Comparison of ENCODE assay signal across 8 cellular contexts in genomic region chr3:81760215-81760614, GRCh38. TPM values are rescaled to one million over a fixed set of nuclear protein-coding genes. Genes with fewer than 3 reads are reported as not detected.
DNase-seq lines count a peak whose midpoint lies in the region; FAIRE-seq and TF ChIP-seq lines count a peak whose summit lies in the region.

No MANE protein-coding gene starts in this region.

- H3K9me3 ChIP-seq in BLaER1 treated with 17β-estradiol and CSF1 and Interleukin-3, amounts not matched to agents 10 nM and 100 nM (replicated peaks in 1 of 11): peaks cover 9 to 45% (median 43%) of the 10 kb centered on the region in 11 experiments; a peak in 21 of 22 replicates
- no peaks in the 10 kb centered on the region for H3K9me3 ChIP-seq in MG63

- peaks cover 0 to 7% (median 0%) of the 10 kb centered on the region in 11 experiments; a peak in 3 of 22 replicates for H4K20me1 ChIP-seq in BLaER1 treated with 17β-estradiol and CSF1 and Interleukin-3, amounts not matched to agents 10 nM and 100 nM

- peaks cover 52% of the 10 kb centered on the region for H3K36me3 Mint-ChIP-seq in nephron progenitor cell (ENCODE audit: low read depth)

- H3K4me3 Mint-ChIP-seq in nephron progenitor cell: peak overlapping the region; percentile 96

- H3K4me2 ChIP-seq in BLaER1 treated with 17β-estradiol and CSF1 and Interleukin-3, amounts not matched to agents 10 nM and 100 nM: peak overlapping the region; percentile 69 to 95 (median 80)

- H3K27ac Mint-ChIP-seq in nephron progenitor cell: peak overlapping the region; percentile 98

- FAIRE-seq in HTR-8/SVneo (lab: Jason Lieb, UNC): no peak
- no peak for FAIRE-seq in GM12892 (lab: Jason Lieb, UNC)

- peaks cover 16 to 45% (median 43%) of the 10 kb centered on the region in 11 experiments; a peak in 21 of 22 replicates for H3K36me3 ChIP-seq in BLaER1 treated with 17β-estradiol and CSF1 and Interleukin-3, amounts not matched to agents 10 nM and 100 nM
- peaks cover 34% of the 10 kb centered on the region for H3K36me3 ChIP-seq in MG63

- peaks cover 40 to 60% (median 53%) of the 10 kb centered on the region in 10 experiments for H3K4me1 ChIP-seq in BLaER1 treated with 17β-estradiol and CSF1 and Interleukin-3, amounts not matched to agents 10 nM and 100 nM

- peak overlapping the region; percentile 94 to 99 (median 97) for H3K9ac ChIP-seq in BLaER1 treated with 17β-estradiol and CSF1 and Interleukin-3, amounts not matched to agents 10 nM and 100 nM

- peaks cover 2% of the 10 kb centered on the region for H3K27me3 Mint-ChIP-seq in nephron progenitor cell (ENCODE audit: low read depth, poor library complexity)

- H3K27me3 ChIP-seq in BLaER1 treated with 17β-estradiol and CSF1 and Interleukin-3, amounts not matched to agents 10 nM and 100 nM: no peaks in the 10 kb centered on the region
- no peaks in the 10 kb centered on the region for H3K27me3 ChIP-seq in MG63

- peaks cover 43% of the 10 kb centered on the region for H3K4me1 Mint-ChIP-seq in nephron progenitor cell

- TF ChIP-seq CTCF in nephron progenitor cell (IDR thresholded peaks at IDR 0.05): no peak

- H3K9me3 Mint-ChIP-seq in nephron progenitor cell: peaks cover 26% of the 10 kb centered on the region

- H3K27ac ChIP-seq in BLaER1 treated with 17β-estradiol and CSF1 and Interleukin-3, amounts not matched to agents 10 nM and 100 nM: peak overlapping the region; percentile 97 to 99 (median 99)

- TF ChIP-seq POLR2A in GM12892 (IDR thresholded peaks at IDR 0.05; ENCODE audit: low read depth, low read length): no peak

- DNase-seq in MG63 (no peak), dermis blood vessel endothelial cell (peak; percentile 32), nephron progenitor cell (no peak), epidermal melanocyte (ENCODE audit: insufficient read length, low spot score) (no peak), HTR-8/SVneo (ENCODE audit: insufficient read length, low spot score) (no peak), GM12892 (ENCODE audit: insufficient read length) (no peak)
- no peak for DNase-seq in central memory CD4-positive, alpha-beta T cell

- peak overlapping the region; percentile 59 to 76 (median 66) for H3K4me3 ChIP-seq in BLaER1 treated with 17β-estradiol and CSF1 and Interleukin-3, amounts not matched to agents 10 nM and 100 nM
- peak overlapping the region; percentile 82 for H3K4me3 ChIP-seq in MG63

RNA-seq across cellular contexts. Expression of gene GBE1, which starts 1.2 kb away (rescaled TPM):
- 36.9 and 38.0 TPM in 2 replicates for total RNA-seq in MG63 (2014; rRNA removed; shearing (Covaris generic); ENCODE audit: low replicate concordance)
- 70.5 and 124 TPM in 2 replicates for total RNA-seq in dermis blood vessel endothelial cell
- 145 TPM for polyA plus RNA-seq in GM12892 (2012; ENCODE audit: missing spikeins)
